ENCODE assay signal across 9 cellular contexts in the genomic region with DNA sequence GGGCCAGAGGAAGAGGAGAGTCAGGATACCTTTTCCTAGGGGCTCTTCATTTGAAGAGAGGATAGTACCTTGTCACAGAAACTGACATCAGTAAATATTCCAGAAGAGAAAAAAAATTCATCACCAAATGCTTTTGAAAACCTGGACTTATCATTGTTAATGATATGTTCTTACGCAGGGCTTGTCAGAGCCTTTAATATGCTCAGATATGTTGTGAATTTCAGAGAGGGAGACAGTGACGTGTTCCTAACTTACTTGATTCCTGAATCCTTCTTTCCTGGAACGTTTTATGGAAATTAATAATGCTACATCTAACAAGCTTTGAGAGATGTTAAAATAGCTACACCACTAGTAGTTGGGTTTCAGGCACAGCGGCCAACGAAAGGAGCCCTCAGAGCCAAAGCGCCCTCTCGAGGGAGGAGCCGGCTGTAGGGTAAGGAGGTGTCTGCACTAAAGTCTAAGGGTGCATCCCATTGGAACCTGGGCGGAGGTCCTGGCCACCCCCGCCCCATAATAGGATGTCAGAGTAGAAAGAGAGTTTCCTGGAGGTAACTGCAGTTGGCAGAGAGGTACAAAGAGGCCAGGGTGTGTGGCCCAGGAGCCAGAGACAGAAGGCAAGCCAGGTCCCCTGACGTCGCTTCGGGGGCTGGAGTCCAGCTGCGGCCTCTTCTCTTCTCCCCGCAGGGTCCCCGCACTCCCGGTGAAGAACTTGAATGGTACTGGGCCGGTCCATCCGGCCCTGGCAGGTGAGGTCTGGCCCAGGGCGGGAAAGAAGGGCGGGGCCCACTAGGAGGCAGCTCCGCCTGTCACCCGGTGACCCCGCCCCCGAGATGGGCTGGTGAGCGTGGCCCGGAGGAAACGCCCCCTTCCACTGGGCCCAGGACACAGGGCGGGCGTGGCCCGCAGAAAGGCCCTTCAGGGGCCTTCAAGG. TPM values are rescaled to one million over a fixed set of nuclear protein-coding genes. Genes with fewer than 3 reads are reported as not detected.
DNase-seq lines count a peak whose midpoint lies in the region; ATAC-seq, FAIRE-seq and TF ChIP-seq lines count a peak whose summit lies in the region.
"Had no signal": no experiment of that assay in that cellular context is flagged by ENCODE, and none has a peak within 500 bp of the region (broad histone marks: within the 10 kb centered on the region; RNA-seq: fewer than 3 reads in every experiment).

No MANE protein-coding gene starts in this region.

- H2AFZ ChIP-seq in SU-DHL-6 (ENCODE audit: low read depth, low read length, severe bottlenecking), result no peak overlapping the region

- H3K4me1 ChIP-seq in upper lobe of right lung, result peaks cover 4% of the 10 kb centered on the region

- no peaks in the 10 kb centered on the region for H3K36me3 Mint-ChIP-seq in naive thymus-derived CD8-positive, alpha-beta T cell
- no peaks in the 10 kb centered on the region for H3K36me3 Mint-ChIP-seq in activated naive CD4-positive, alpha-beta T cell treated with anti-CD3 and anti-CD28 coated beads, Interleukin-2, amount 10 ng/mL, durations not matched to agents 7 days and 5 days

- peaks cover 93% of the 10 kb centered on the region for H3F3A ChIP-seq in SU-DHL-6 (ENCODE audit: insufficient read depth)

- peaks cover 32% of the 10 kb centered on the region for H3K79me2 ChIP-seq in SU-DHL-6 (ENCODE audit: insufficient read depth, low read length)

- no peaks in the 10 kb centered on the region for H3K9me3 ChIP-seq in SU-DHL-6 (ENCODE audit: insufficient read depth, low read length)
- H3K9me3 ChIP-seq in iPS-18c (ENCODE audit: control insufficient read depth, insufficient read depth, low read length), result no peaks in the 10 kb centered on the region
- H3K9me3 ChIP-seq in upper lobe of right lung, result no peaks in the 10 kb centered on the region

- no peaks in the 10 kb centered on the region for H3K9me2 ChIP-seq in SU-DHL-6 (replicated peaks; ENCODE audit: insufficient read depth, low read length)

- DNase-seq in stimulated activated CD4-positive, alpha-beta T cell treated with anti-CD3 and anti-CD28 coated beads, Interleukin-15, amount 100 ng/mL, for 24 hours, result peak; percentile 46
- no peak for DNase-seq in stimulated activated CD4-positive, alpha-beta T cell treated with anti-CD3 and anti-CD28 coated beads, Interleukin-4, amount 100 ng/mL, for 4 hours
- DNase-seq in upper lobe of right lung (peak; percentile 81), frontal cortex (ENCODE audit: low spot score in 2 of 2) (no peak)
- DNase-seq in naive thymus-derived CD8-positive, alpha-beta T cell, result no peak
- DNase-seq in activated naive CD4-positive, alpha-beta T cell treated with anti-CD3 and anti-CD28 coated beads, Interleukin-2, amount 10 ng/mL, durations not matched to agents 7 days and 5 days, result no peak

- no peaks in the 10 kb centered on the region for H3K9me3 Mint-ChIP-seq in naive thymus-derived CD8-positive, alpha-beta T cell
- H3K9me3 Mint-ChIP-seq in activated naive CD4-positive, alpha-beta T cell treated with anti-CD3 and anti-CD28 coated beads, Interleukin-2, amount 10 ng/mL, durations not matched to agents 7 days and 5 days, result no peaks in the 10 kb centered on the region

- no peak for FAIRE-seq in frontal cortex (lab: Jason Lieb, UNC)

- H3K4me3 ChIP-seq in SU-DHL-6 (ENCODE audit: insufficient read depth, low read length, poor library complexity, severe bottlenecking) (no peak overlapping the region), iPS-18c (ENCODE audit: insufficient read depth, low read depth, low read length) (peak overlapping the region; percentile 56), upper lobe of right lung (no peak overlapping the region)

- H3K4me3 Mint-ChIP-seq in naive thymus-derived CD8-positive, alpha-beta T cell, result peak overlapping the region in 1 of 10 donors; percentile 65
- H3K4me3 Mint-ChIP-seq in activated naive CD4-positive, alpha-beta T cell treated with anti-CD3 and anti-CD28 coated beads, Interleukin-2, amount 10 ng/mL, durations not matched to agents 7 days and 5 days, result no peak overlapping the region

- POLR2A ChIA-PET in naive thymus-derived CD8-positive, alpha-beta T cell (lab: Charles Lee), result no interaction called here

- peak; percentile 7 for TF ChIP-seq CTCF in SU-DHL-6 (IDR thresholded peaks at IDR 0.05; ENCODE audit: insufficient read depth, low read length, poor library complexity, severe bottlenecking)
- TF ChIP-seq CTCF in upper lobe of right lung (IDR thresholded peaks at IDR 0.05), result no peak

- no peaks in the 10 kb centered on the region for H3K27me3 ChIP-seq in SU-DHL-6 (ENCODE audit: low read length)
- H3K27me3 ChIP-seq in upper lobe of right lung, result peaks cover 7% of the 10 kb centered on the region

- peak overlapping the region; percentile 11; the same call in 1 of the 2 replicates for H3K9ac ChIP-seq in SU-DHL-6 (ENCODE audit: low read length)

- peak overlapping the region; percentile 0 for H3K4me2 ChIP-seq in SU-DHL-6 (ENCODE audit: low read depth, low read length, poor library complexity, severe bottlenecking)

- peaks cover 16% of the 10 kb centered on the region for H3K36me3 ChIP-seq in SU-DHL-6 (ENCODE audit: low read length)
- no peaks in the 10 kb centered on the region for H3K36me3 ChIP-seq in upper lobe of right lung

- peak overlapping the region; percentile 99 for H3K27ac ChIP-seq in SU-DHL-6 (ENCODE audit: low read depth, low read length)
- no peak overlapping the region for H3K27ac ChIP-seq in upper lobe of right lung
- H3K27ac ChIP-seq: VCaP had no signal

- peaks cover 34 to 70% (median 60%) of the 10 kb centered on the region in 4 donors for H3K4me1 Mint-ChIP-seq in naive thymus-derived CD8-positive, alpha-beta T cell
- H3K4me1 Mint-ChIP-seq in activated naive CD4-positive, alpha-beta T cell treated with anti-CD3 and anti-CD28 coated beads, Interleukin-2, amount 10 ng/mL, durations not matched to agents 7 days and 5 days, result peaks cover 30% of the 10 kb centered on the region

- peak; percentile 72 for ATAC-seq in upper lobe of right lung
- no peak for ATAC-seq in naive thymus-derived CD8-positive, alpha-beta T cell

- intact Hi-C loops in upper lobe of right lung (cut with DNase I), result no loop called here

- CTCF ChIA-PET in activated naive CD4-positive, alpha-beta T cell treated with anti-CD3 and anti-CD28 coated beads, Interleukin-2, amount 10 ng/mL, durations not matched to agents 7 days and 5 days (lab: Charles Lee), result interaction anchor here (3.0 kb wide), 1 partner anchor 44 kb away, joined by 12 read pairs; no protein-coding TSS in a partner anchor

- no peaks in the 10 kb centered on the region for H3K27me3 Mint-ChIP-seq in naive thymus-derived CD8-positive, alpha-beta T cell
- no peaks in the 10 kb centered on the region for H3K27me3 Mint-ChIP-seq in activated naive CD4-positive, alpha-beta T cell treated with anti-CD3 and anti-CD28 coated beads, Interleukin-2, amount 10 ng/mL, durations not matched to agents 7 days and 5 days

- no peaks in the 10 kb centered on the region for H4K20me1 ChIP-seq in SU-DHL-6 (ENCODE audit: low read depth, low read length)

- H3K27ac Mint-ChIP-seq in naive thymus-derived CD8-positive, alpha-beta T cell, result peak overlapping the region in 5 of 10 donors; percentile 2 to 70 (median 53)
- no peak overlapping the region for H3K27ac Mint-ChIP-seq in activated naive CD4-positive, alpha-beta T cell treated with anti-CD3 and anti-CD28 coated beads, Interleukin-2, amount 10 ng/mL, durations not matched to agents 7 days and 5 days

RNA-seq across cellular contexts. Expression of gene DTX1, which starts 36.2 kb away (rescaled TPM):
- total RNA-seq in upper lobe of right lung, result 5.1 TPM
- 1 to 10 TPM; 2.8 to 4.1 TPM for total RNA-seq in naive thymus-derived CD8-positive, alpha-beta T cell
- 1 to 10 TPM in 1 of 3 donors, under 1 TPM in 2; 0.09 to 1.5 (median 0.48) TPM for polyA plus RNA-seq in naive thymus-derived CD8-positive, alpha-beta T cell
- 18.3 TPM for total RNA-seq in frontal cortex

RNA-seq across cellular contexts. Expression of gene RASAL1, which starts 42.8 kb away (rescaled TPM):
- total RNA-seq in upper lobe of right lung (0.26 TPM), frontal cortex (4.9 TPM)
- total RNA-seq in naive thymus-derived CD8-positive, alpha-beta T cell, result under 1 TPM; 0.44 to 0.47 TPM
- under 1 TPM; 0.13 to 0.76 (median 0.23) TPM for polyA plus RNA-seq in naive thymus-derived CD8-positive, alpha-beta T cell

RNA-seq across cellular contexts. Expression of gene CFAP73, which starts 56.8 kb away (rescaled TPM):
- not detected for total RNA-seq in upper lobe of right lung
- under 1 TPM in 1 of 2 experiments, not detected in 1; 0.39 TPM for total RNA-seq in naive thymus-derived CD8-positive, alpha-beta T cell
- not detected for polyA plus RNA-seq in naive thymus-derived CD8-positive, alpha-beta T cell
- not detected for total RNA-seq in frontal cortex

Comparison
In these comparisons a context has a peak if more than half of its experiments do, and no peak if none do; other contexts are left out.
1. DNase-seq: peak in stimulated activated CD4-positive, alpha-beta T cell treated with anti-CD3 and anti-CD28 coated beads, Interleukin-15, amount 100 ng/mL, for 24 hours (single experiment) and upper lobe of right lung (single experiment); none in stimulated activated CD4-positive, alpha-beta T cell treated with anti-CD3 and anti-CD28 coated beads, Interleukin-4, amount 100 ng/mL, for 4 hours (0 of 2), naive thymus-derived CD8-positive, alpha-beta T cell (0 of 10), activated naive CD4-positive, alpha-beta T cell treated with anti-CD3 and anti-CD28 coated beads, Interleukin-2, amount 10 ng/mL, durations not matched to agents 7 days and 5 days (single experiment) and frontal cortex (0 of 2).